Comparison of ENCODE assay signal across 15 cellular contexts in the genomic region with DNA sequence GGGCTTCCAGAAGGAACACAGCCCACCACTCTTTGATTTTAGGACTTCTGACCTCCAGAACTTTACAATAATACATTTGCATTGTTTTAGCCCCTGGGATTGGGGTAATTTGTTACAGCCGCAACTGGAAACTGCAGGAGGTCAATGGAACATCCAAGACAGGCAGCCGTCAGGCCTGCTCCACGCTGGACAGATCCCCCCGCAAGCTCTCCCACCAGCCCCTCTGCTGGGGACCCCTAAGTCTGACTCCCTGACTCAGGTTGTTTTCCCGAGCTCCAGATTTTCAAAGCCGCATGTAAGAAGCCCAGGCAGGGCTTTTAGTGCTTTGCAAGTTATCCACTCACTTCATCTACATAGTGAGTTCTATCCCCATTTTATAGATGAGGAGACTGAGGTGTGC.
DNase-seq lines count a peak whose midpoint lies in the region; ATAC-seq and TF ChIP-seq lines count a peak whose summit lies in the region.
"Had no signal": no experiment of that assay in that cellular context is flagged by ENCODE, and none has a peak within 500 bp of the region (broad histone marks: within the 10 kb centered on the region; RNA-seq: fewer than 3 reads in every experiment).

No MANE protein-coding gene starts in this region.

- H3K4me1 ChIP-seq in HUES48 (ENCODE audit: control insufficient read depth, insufficient read depth, low read length): peaks cover 9% of the 10 kb centered on the region; the same call in 1 of the 2 replicates
- H3K4me1 ChIP-seq: Caco-2 had no signal

- H3K27me3 ChIP-seq in HUES48 (ENCODE audit: control insufficient read depth, insufficient read depth, low read length): no peaks in the 10 kb centered on the region
- H3K27me3 ChIP-seq: BLaER1 had no signal

- H3K27ac Mint-ChIP-seq in stimulated activated naive B cell treated with anti-CD40 and anti-IgM and Interleukin-4, amounts not matched to agents 10 μg/mL and 1 μg/mL and 100 μg/mL, for 72 hours: peak overlapping the region; percentile 84
- H3K27ac Mint-ChIP-seq: CD8-positive, alpha-beta memory T cell had no signal

- H3K4me3 ChIP-seq in HUES48 (ENCODE audit: low read depth, low read length): no peak overlapping the region
- H3K4me3 ChIP-seq: BLaER1 had no signal

- H3K36me3 Mint-ChIP-seq in stimulated activated naive B cell treated with anti-CD40 and anti-IgM and Interleukin-4, amounts not matched to agents 10 μg/mL and 1 μg/mL and 100 μg/mL, for 72 hours: peaks cover 55 to 73% of the 10 kb centered on the region in 2 donors
- H3K36me3 Mint-ChIP-seq: CD8-positive, alpha-beta memory T cell had no signal

- no peak for ATAC-seq in stimulated activated naive B cell treated with anti-CD40 and anti-IgM and Interleukin-4, amounts not matched to agents 10 μg/mL and 1 μg/mL and 100 μg/mL, for 72 hours (replicated peaks)
- ATAC-seq in HG02884 (IDR thresholded peaks at IDR 0.05; ENCODE audit: unreplicated experiment): no peak
- ATAC-seq in GM18498 (IDR thresholded peaks at IDR 0.05; ENCODE audit: unreplicated experiment): no peak

- no peaks in the 10 kb centered on the region for H3K27me3 Mint-ChIP-seq in stimulated activated naive B cell treated with anti-CD40 and anti-IgM and Interleukin-4, amounts not matched to agents 10 μg/mL and 1 μg/mL and 100 μg/mL, for 72 hours

- no peak overlapping the region for H3K9ac ChIP-seq in HUES48 (ENCODE audit: low read depth, low read length)
- H3K9ac ChIP-seq: BLaER1 had no signal

- DNase-seq in islet precursor cell (peak; percentile 37), 8988T (no peak)
- no peak for DNase-seq in stimulated activated naive B cell treated with anti-CD40 and anti-IgM and Interleukin-4, amounts not matched to agents 10 μg/mL and 1 μg/mL and 100 μg/mL, for 72 hours
- DNase-seq: Caco-2; CD8-positive, alpha-beta memory T cell; DND-41; GDM1; HCEC 1CT; IMR-90 had no signal

- no peak overlapping the region for H3K4me3 Mint-ChIP-seq in stimulated activated naive B cell treated with anti-CD40 and anti-IgM and Interleukin-4, amounts not matched to agents 10 μg/mL and 1 μg/mL and 100 μg/mL, for 72 hours
- H3K4me3 Mint-ChIP-seq: CD8-positive, alpha-beta memory T cell had no signal

- no peaks in the 10 kb centered on the region for H3K9me3 Mint-ChIP-seq in stimulated activated naive B cell treated with anti-CD40 and anti-IgM and Interleukin-4, amounts not matched to agents 10 μg/mL and 1 μg/mL and 100 μg/mL, for 72 hours
- H3K9me3 Mint-ChIP-seq: CD8-positive, alpha-beta memory T cell had no signal

- H3K36me3 ChIP-seq in HUES48 (ENCODE audit: control insufficient read depth, insufficient read depth, low read length): no peaks in the 10 kb centered on the region

- peak overlapping the region; percentile 61 for H3K27ac ChIP-seq in HUES48 (ENCODE audit: low read depth, low read length)
- H3K27ac ChIP-seq: BLaER1, HL-60 had no signal

- H3K4me1 Mint-ChIP-seq in stimulated activated naive B cell treated with anti-CD40 and anti-IgM and Interleukin-4, amounts not matched to agents 10 μg/mL and 1 μg/mL and 100 μg/mL, for 72 hours: peaks cover 52 to 85% of the 10 kb centered on the region in 2 donors

- H3K9me3 ChIP-seq in HUES48 (ENCODE audit: control insufficient read depth, insufficient read depth, low read length): no peaks in the 10 kb centered on the region
- H3K9me3 ChIP-seq: BLaER1, Caco-2 had no signal

TF ChIP-seq in PFSK-1, 5 proteins besides CTCF, POLR2A, EP300 and RAD21:
- TF ChIP-seq POLR2AphosphoS5 (IDR thresholded peaks at IDR 0.05; ENCODE audit: low read depth, low read length) (no peak), REST (IDR thresholded peaks at IDR 0.05; ENCODE audit: insufficient read depth in 1 of 2, low read depth in 2 of 2, low read length in 2 of 2) (peak; percentile 24 to 66; a peak in 2 of 4 replicates)
TF ChIP-seq in PFSK-1: peak in this region for 1.
